ENCODE assay signal across 20 cellular contexts in genomic region chr1:112536561-112536960, GRCh38. TPM values are rescaled to one million over a fixed set of nuclear protein-coding genes. Genes with fewer than 3 reads are reported as not detected.
DNase-seq lines count a peak whose midpoint lies in the region; ATAC-seq, FAIRE-seq and TF ChIP-seq lines count a peak whose summit lies in the region.
"Had no signal": no experiment of that assay in that cellular context is flagged by ENCODE, and none has a peak within 500 bp of the region (broad histone marks: within the 10 kb centered on the region; RNA-seq: fewer than 3 reads in every experiment).

No MANE protein-coding gene starts in this region.

- H3K9me3 ChIP-seq in naive thymus-derived CD4-positive, alpha-beta T cell (ENCODE audit: control insufficient read depth in 2 of 3, low read length in 3 of 3), result no peaks in the 10 kb centered on the region
- H3K9me3 ChIP-seq: Caco-2 had no signal

- H3K36me3 Mint-ChIP-seq in HFFc6 (ENCODE audit: low read depth), result peaks cover 22% of the 10 kb centered on the region
- peaks cover 2 to 39% (median 25%) of the 10 kb centered on the region in 5 donors for H3K36me3 Mint-ChIP-seq in naive thymus-derived CD4-positive, alpha-beta T cell

- H3K27me3 ChIP-seq in brain microvascular endothelial cell (replicated peaks), result no peaks in the 10 kb centered on the region
- no peaks in the 10 kb centered on the region for H3K27me3 ChIP-seq in naive thymus-derived CD4-positive, alpha-beta T cell (ENCODE audit: control insufficient read depth in 2 of 2, insufficient read depth in 2 of 2, low read length in 2 of 2)

- POLR2A ChIA-PET in naive thymus-derived CD4-positive, alpha-beta T cell (lab: Charles Lee), result no interaction called here

- no peaks in the 10 kb centered on the region; the same call in 1 of the 2 replicates for H3K27me3 Mint-ChIP-seq in HFFc6 (ENCODE audit: insufficient read depth)
- no peaks in the 10 kb centered on the region for H3K27me3 Mint-ChIP-seq in naive thymus-derived CD4-positive, alpha-beta T cell

- no peaks in the 10 kb centered on the region for H3K36me3 ChIP-seq in brain microvascular endothelial cell (replicated peaks)
- peaks cover 0 to 6% (median 0%) of the 10 kb centered on the region in 3 experiments for H3K36me3 ChIP-seq in naive thymus-derived CD4-positive, alpha-beta T cell (ENCODE audit: control insufficient read depth in 2 of 3, insufficient read depth in 3 of 3, low read length in 3 of 3)

- no peak overlapping the region for H3K4me3 Mint-ChIP-seq in HFFc6
- H3K4me3 Mint-ChIP-seq in naive thymus-derived CD4-positive, alpha-beta T cell, result no peak overlapping the region
- H3K4me3 Mint-ChIP-seq: CD14-positive monocyte had no signal

- TF ChIP-seq CTCF in HFFc6 (IDR thresholded peaks at IDR 0.05) (no peak), brain microvascular endothelial cell (IDR thresholded peaks at IDR 0.05; ENCODE audit: low read depth, low read length, missing control alignments) (no peak)

- no peak overlapping the region for H3K4me3 ChIP-seq in brain microvascular endothelial cell (ENCODE audit: low read depth, low read length)
- H3K4me3 ChIP-seq in naive thymus-derived CD4-positive, alpha-beta T cell (ENCODE audit: low read length), result no peak overlapping the region

- DNase-seq in AG08395 (ENCODE audit: low spot score), result peak; percentile 26
- no peak for DNase-seq in HFFc6
- peak; percentile 46 for DNase-seq in brain microvascular endothelial cell
- DNase-seq in iris pigment epithelial cell (ENCODE audit: low read depth), result peak; percentile 92
- no peak for DNase-seq in SIG-M5 (lab: John Stamatoyannopoulos, UW)
- no peak for DNase-seq in posterior vena cava (ENCODE audit: low spot score)
- DNase-seq in frontal cortex (ENCODE audit: low spot score in 2 of 2), result no peak
- DNase-seq in naive thymus-derived CD4-positive, alpha-beta T cell, result no peak
- DNase-seq: 8988T, Caco-2, DMS53, H7, IMR-90, Kasumi-1, NCI-H1417, NCI-H1930, NCI-H2171, NCI-H82, Right ventricle myocardium superior had no signal

- H3K4me1 ChIP-seq in naive thymus-derived CD4-positive, alpha-beta T cell (ENCODE audit: control insufficient read depth in 2 of 2, insufficient read depth in 2 of 2, low read length in 2 of 2), result no peaks in the 10 kb centered on the region
- H3K4me1 ChIP-seq: Caco-2 had no signal

- no peak for FAIRE-seq in frontal cortex (lab: Jason Lieb, UNC)

- in situ Hi-C loops in brain microvascular endothelial cell (cut with HindIII; ENCODE audit: low pct_ligation_motif_present, low sequenced_read_pairs), result no loop called here

- H3K27ac Mint-ChIP-seq in HFFc6, result peak overlapping the region; percentile 36; the same call in 1 of the 2 replicates
- H3K27ac Mint-ChIP-seq in naive thymus-derived CD4-positive, alpha-beta T cell, result no peak overlapping the region
- H3K27ac Mint-ChIP-seq: CD14-positive monocyte had no signal

- ATAC-seq in naive thymus-derived CD4-positive, alpha-beta T cell, result no peak

- CTCF ChIA-PET in naive thymus-derived CD4-positive, alpha-beta T cell (lab: Charles Lee), result no interaction called here

- H3K9me3 Mint-ChIP-seq in HFFc6, result no peaks in the 10 kb centered on the region; the same call in 1 of the 2 replicates
- no peaks in the 10 kb centered on the region for H3K9me3 Mint-ChIP-seq in naive thymus-derived CD4-positive, alpha-beta T cell
- H3K9me3 Mint-ChIP-seq: CD14-positive monocyte had no signal

- peak overlapping the region; percentile 46 for H3K27ac ChIP-seq in brain microvascular endothelial cell
- no peak overlapping the region for H3K27ac ChIP-seq in naive thymus-derived CD4-positive, alpha-beta T cell (ENCODE audit: low read depth, low read length)

- intact Hi-C loops in posterior vena cava (cut with DNase I), result no loop called here
- intact Hi-C loops in naive thymus-derived CD4-positive, alpha-beta T cell (cut with micrococcal nuclease), result no loop called here

- H3K4me1 Mint-ChIP-seq in HFFc6 (ENCODE audit: low read depth), result peaks cover 75% of the 10 kb centered on the region
- no peaks in the 10 kb centered on the region for H3K4me1 Mint-ChIP-seq in naive thymus-derived CD4-positive, alpha-beta T cell
- H3K4me1 Mint-ChIP-seq: CD14-positive monocyte had no signal

RNA-seq across cellular contexts. Expression of gene WNT2B, which starts 27.8 kb away (rescaled TPM):
- 1 to 10 TPM; 1.9 to 3.8 (median 3.5) TPM for total RNA-seq in HFFc6 (2021; fragmentation: NEBNext Ultra II Directional; extraction: Animal tissue kit (Norgen Biotek cat#: 25700))
- 1 to 10 TPM; 2.5 to 3.2 TPM for total RNA-seq in posterior vena cava
- total RNA-seq in frontal cortex, result 2.0 TPM
- under 1 TPM in 4 of 5 experiments, not detected in 1; 0.38 to 0.94 (median 0.61) TPM for total RNA-seq in naive thymus-derived CD4-positive, alpha-beta T cell
- under 1 TPM; 0.05 to 0.55 TPM for polyA plus RNA-seq in naive thymus-derived CD4-positive, alpha-beta T cell

Comparison
In these comparisons a context has a peak if more than half of its experiments do, and no peak if none do; other contexts are left out.
1. DNase-seq: peak in AG08395 (single experiment), brain microvascular endothelial cell (single experiment) and iris pigment epithelial cell (single experiment); none in HFFc6 (single experiment), SIG-M5 (single experiment), posterior vena cava (single experiment), frontal cortex (0 of 2) and naive thymus-derived CD4-positive, alpha-beta T cell (0 of 9).